In genomic region chr22:46671824-46672432, GRCh38 we compare ENCODE assay signal across 1 cellular context.
TF ChIP-seq lines count a peak whose summit lies in the region.

No MANE protein-coding gene starts in this region.

TF ChIP-seq in SK-N-SH, 30 proteins besides CTCF, POLR2A, EP300 and RAD21 (continued from another document):
- TF ChIP-seq EZH2phosphoT487 (IDR thresholded peaks at IDR 0.05; ENCODE audit: borderline replicate concordance, low read depth) (no peak), NRF1 (IDR thresholded peaks at IDR 0.05; ENCODE audit: low read depth, low read length) (no peak)
